In the genomic region with DNA sequence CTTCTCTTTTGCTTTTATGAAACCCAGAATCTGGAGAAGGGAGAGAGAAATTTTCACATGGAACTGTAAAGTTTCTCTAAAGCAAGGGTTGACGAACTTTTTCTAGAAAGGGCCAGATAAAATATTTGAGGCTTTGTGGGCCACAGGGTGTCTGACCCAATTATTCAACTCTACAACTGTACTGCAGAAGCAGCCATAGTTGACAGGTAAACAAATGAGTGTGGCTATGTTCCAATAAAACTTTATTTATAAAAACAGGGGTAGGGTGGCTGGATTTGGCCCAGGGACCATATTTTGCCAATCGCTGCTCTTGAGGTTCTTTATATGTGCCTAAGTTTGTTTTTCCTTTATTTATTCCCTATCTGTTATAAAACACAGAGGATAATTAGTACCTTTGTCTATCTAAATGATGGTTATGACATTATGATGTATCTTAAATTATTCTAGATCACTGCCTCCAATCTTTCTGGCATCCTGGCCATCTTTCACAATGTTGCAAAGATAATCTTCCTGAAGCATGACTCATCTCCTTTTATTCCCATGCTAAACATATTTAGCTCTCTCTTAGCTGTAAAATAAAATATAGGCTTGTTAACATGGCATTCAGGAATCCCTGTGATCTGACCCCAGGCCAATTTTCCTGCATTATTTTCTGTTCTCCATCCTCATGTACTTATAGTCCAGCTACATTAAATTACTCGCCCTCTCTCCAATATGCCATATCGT, we compare ENCODE assay signal across 17 cellular contexts.
DNase-seq lines count a peak whose midpoint lies in the region; ATAC-seq and TF ChIP-seq lines count a peak whose summit lies in the region.
"Had no signal": no experiment of that assay in that cellular context is flagged by ENCODE, and none has a peak within 500 bp of the region (broad histone marks: within the 10 kb centered on the region; RNA-seq: fewer than 3 reads in every experiment).

No MANE protein-coding gene starts in this region.

- TF ChIP-seq EP300 in SK-N-SH (IDR thresholded peaks at IDR 0.05; ENCODE audit: borderline replicate concordance in 1 of 2, low read depth in 1 of 2, low read length in 1 of 2) = no peak

- H4K20me1 ChIP-seq in SK-N-SH (ENCODE audit: insufficient read depth) = no peaks in the 10 kb centered on the region

- H3K36me3 ChIP-seq in SK-N-SH (replicated peaks in 1 of 2; ENCODE audit: control insufficient read depth in 1 of 2, insufficient read depth in 2 of 2, low read length in 1 of 2) (no peaks in the 10 kb centered on the region), ascending aorta (no peaks in the 10 kb centered on the region)

- H3K4me3 ChIP-seq in SK-N-SH (ENCODE audit: low read depth in 2 of 2, low read length in 1 of 2) (no peak overlapping the region), ascending aorta (no peak overlapping the region)

- no peak overlapping the region for H3K4me3 Mint-ChIP-seq in HFFc6
- H3K4me3 Mint-ChIP-seq: activated T-cell treated with anti-CD3 and anti-CD28 coated beads, Interleukin-2, amount 50 U/mL, for 24 hours; CD8-positive, alpha-beta memory T cell; endodermal cell; natural killer cell had no signal

- TF ChIP-seq RAD21 in SK-N-SH (IDR thresholded peaks at IDR 0.05; ENCODE audit: low read length) = no peak

- no peak overlapping the region for H3K9ac ChIP-seq in SK-N-SH

- no peak for TF ChIP-seq CTCF in HFFc6 (IDR thresholded peaks at IDR 0.05)
- no peak for TF ChIP-seq CTCF in SK-N-SH (IDR thresholded peaks at IDR 0.05)
- no peak for TF ChIP-seq CTCF in ascending aorta (IDR thresholded peaks at IDR 0.05)

- H3K9me3 ChIP-seq in SK-N-SH (no peaks in the 10 kb centered on the region), ascending aorta (no peaks in the 10 kb centered on the region)

- POLR2A ChIA-PET in SK-N-SH (lab: Yijun Ruan, JAX) = no interaction called here

- H3K4me1 ChIP-seq in SK-N-SH (ENCODE audit: control insufficient read depth in 1 of 2, insufficient read depth in 2 of 2, low read depth in 1 of 2, low read length in 1 of 2) (no peaks in the 10 kb centered on the region; a peak in 1 of 4 replicates), ascending aorta (no peaks in the 10 kb centered on the region)

- H3K36me3 Mint-ChIP-seq in HFFc6 (ENCODE audit: low read depth) = no peaks in the 10 kb centered on the region
- H3K36me3 Mint-ChIP-seq: CD8-positive, alpha-beta memory T cell; natural killer cell had no signal

- no peaks in the 10 kb centered on the region for H3K9me2 ChIP-seq in SK-N-SH

- H3K27me3 Mint-ChIP-seq in HFFc6 (ENCODE audit: insufficient read depth) = peaks cover 13% of the 10 kb centered on the region
- H3K27me3 Mint-ChIP-seq: CD8-positive, alpha-beta memory T cell had no signal

- peak; percentile 68 for DNase-seq in A172 (ENCODE audit: low spot score)
- peak; percentile 1 for DNase-seq in HFFc6
- no peak for DNase-seq in SK-N-SH
- DNase-seq in fibroblast of peridontal ligament (ENCODE audit: extremely low read depth) = peak; percentile 55
- no peak for DNase-seq in ascending aorta (ENCODE audit: low spot score in 2 of 2)
- DNase-seq: activated naive CD4-positive, alpha-beta T cell treated with anti-CD3 and anti-CD28 coated beads, Interleukin-2, amount 50 U/mL, for 16 hours; activated T-cell treated with anti-CD3 and anti-CD28 coated beads, Interleukin-2, amount 50 U/mL, for 24 hours; caudate nucleus; CD8-positive, alpha-beta memory T cell; endodermal cell; natural killer cell; NCI-H1694 treated with DMSO at 0.1 percent for 48 hours; NCI-H526; stimulated activated naive CD8-positive, alpha-beta T cell treated with anti-CD3 and anti-CD28 coated beads, Interleukin-15, Interleukin-2, amounts not matched to agents 100 U/mL and 50 U/mL, for 24 hours had no signal

- ATAC-seq in HG02759 (IDR thresholded peaks at IDR 0.05; ENCODE audit: unreplicated experiment) (no peak), GM21381 (IDR thresholded peaks at IDR 0.05; ENCODE audit: unreplicated experiment) (no peak), HG03342 (IDR thresholded peaks at IDR 0.05; ENCODE audit: unreplicated experiment) (no peak)
- ATAC-seq: natural killer cell; stimulated activated naive CD8-positive, alpha-beta T cell treated with anti-CD3 and anti-CD28 coated beads, Interleukin-15, Interleukin-2, amounts not matched to agents 100 U/mL and 50 U/mL, for 24 hours had no signal

- no peak overlapping the region for H3K4me2 ChIP-seq in SK-N-SH

- no peaks in the 10 kb centered on the region for H3K9me3 Mint-ChIP-seq in HFFc6
- H3K9me3 Mint-ChIP-seq: activated T-cell treated with anti-CD3 and anti-CD28 coated beads, Interleukin-2, amount 50 U/mL, for 24 hours; CD8-positive, alpha-beta memory T cell; endodermal cell had no signal

- no peak overlapping the region for H2AFZ ChIP-seq in SK-N-SH (ENCODE audit: low read depth)

- intact Hi-C loops in ascending aorta (cut with DNase I) = no loop called here

- H3K27ac ChIP-seq in SK-N-SH (ENCODE audit: low read depth in 2 of 2, low read length in 1 of 2) (peak overlapping the region in 1 of 2 experiments; percentile 59; a peak in 2 of 4 replicates), ascending aorta (no peak overlapping the region)

- H3K27ac Mint-ChIP-seq in HFFc6 = no peak overlapping the region; the same call in 1 of the 2 replicates
- H3K27ac Mint-ChIP-seq: activated T-cell treated with anti-CD3 and anti-CD28 coated beads, Interleukin-2, amount 50 U/mL, for 24 hours; CD8-positive, alpha-beta memory T cell; endodermal cell; natural killer cell had no signal

- H3F3A ChIP-seq in SK-N-SH (replicated peaks; ENCODE audit: insufficient read depth) = peaks cover 12% of the 10 kb centered on the region

- H3K79me2 ChIP-seq in SK-N-SH (ENCODE audit: insufficient read depth) = no peaks in the 10 kb centered on the region

- 41% methylated on average over 4 of the region's 4 CpGs for WGBS in SK-N-SH (ENCODE audit: low lambda C conversion rate)

- H3K27me3 ChIP-seq in SK-N-SH (ENCODE audit: insufficient read depth) = no peaks in the 10 kb centered on the region
- no peaks in the 10 kb centered on the region for H3K27me3 ChIP-seq in ascending aorta

- peaks cover 26% of the 10 kb centered on the region for H3K4me1 Mint-ChIP-seq in HFFc6 (ENCODE audit: low read depth)
- H3K4me1 Mint-ChIP-seq: CD8-positive, alpha-beta memory T cell; natural killer cell had no signal

- CTCF ChIA-PET in SK-N-SH (lab: Yijun Ruan, JAX) = no interaction called here

TF ChIP-seq in SK-N-SH, 30 proteins besides CTCF, POLR2A, EP300 and RAD21 (continues in another document):
- TF ChIP-seq SIN3A (IDR thresholded peaks at IDR 0.05; ENCODE audit: borderline replicate concordance, low read depth, low read length) (no peak), RFX5 (IDR thresholded peaks at IDR 0.05; ENCODE audit: low read length) (no peak), MAX (IDR thresholded peaks at IDR 0.05; ENCODE audit: low read depth) (no peak), NRF1 (IDR thresholded peaks at IDR 0.05; ENCODE audit: low read depth, low read length) (no peak), ELF1 (IDR thresholded peaks at IDR 0.05) (no peak), ZBTB33 (IDR thresholded peaks at IDR 0.05; ENCODE audit: borderline replicate concordance, low read depth) (no peak), USF1 (IDR thresholded peaks at IDR 0.05; ENCODE audit: borderline replicate concordance, low read depth) (no peak), TCF12 (IDR thresholded peaks at IDR 0.05) (peak; percentile 28; the same call in 1 of the 2 replicates), MXI1 (IDR thresholded peaks at IDR 0.05; ENCODE audit: low read depth, low read length) (no peak), RCOR1 (IDR thresholded peaks at IDR 0.05; ENCODE audit: low read length) (no peak), FOSL2 (IDR thresholded peaks at IDR 0.05; ENCODE audit: borderline replicate concordance, low read depth) (peak; percentile 47; the same call in 1 of the 2 replicates), EZH2phosphoT487 (IDR thresholded peaks at IDR 0.05; ENCODE audit: borderline replicate concordance, low read depth) (no peak), TEAD4 (IDR thresholded peaks at IDR 0.05; ENCODE audit: borderline replicate concordance, insufficient read depth) (no peak), CHD2 (IDR thresholded peaks at IDR 0.05; ENCODE audit: low read length, partially characterized antibody) (no peak), GATA2 (CRISPR knock-in tag; IDR thresholded peaks at IDR 0.05) (no peak)
- TF ChIP-seq, protein P1, sequence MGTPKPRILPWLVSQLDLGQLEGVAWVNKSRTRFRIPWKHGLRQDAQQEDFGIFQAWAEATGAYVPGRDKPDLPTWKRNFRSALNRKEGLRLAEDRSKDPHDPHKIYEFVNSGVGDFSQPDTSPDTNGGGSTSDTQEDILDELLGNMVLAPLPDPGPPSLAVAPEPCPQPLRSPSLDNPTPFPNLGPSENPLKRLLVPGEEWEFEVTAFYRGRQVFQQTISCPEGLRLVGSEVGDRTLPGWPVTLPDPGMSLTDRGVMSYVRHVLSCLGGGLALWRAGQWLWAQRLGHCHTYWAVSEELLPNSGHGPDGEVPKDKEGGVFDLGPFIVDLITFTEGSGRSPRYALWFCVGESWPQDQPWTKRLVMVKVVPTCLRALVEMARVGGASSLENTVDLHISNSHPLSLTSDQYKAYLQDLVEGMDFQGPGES (IDR thresholded peaks at IDR 0.05; ENCODE audit: low read depth, low read length) = no peak

Comparison
In these comparisons a context has a peak if more than half of its experiments do, and no peak if none do; other contexts are left out.
1. DNase-seq: peak in A172 (single experiment), HFFc6 (single experiment) and fibroblast of peridontal ligament (single experiment); none in SK-N-SH (single experiment) and ascending aorta (0 of 2).